17 cellular contexts compared by ENCODE assay signal in genomic region chr18:22283397-22283796, GRCh38.
DNase-seq lines count a peak whose midpoint lies in the region; FAIRE-seq and TF ChIP-seq lines count a peak whose summit lies in the region.
"Had no signal": no experiment of that assay in that cellular context is flagged by ENCODE, and none has a peak within 500 bp of the region (broad histone marks: within the 10 kb centered on the region; RNA-seq: fewer than 3 reads in every experiment).

No MANE protein-coding gene starts in this region.

- peaks cover 15% of the 10 kb centered on the region for H3K4me1 ChIP-seq in astrocyte (ENCODE audit: insufficient read depth, low read length)

- DNase-seq in A172 (ENCODE audit: low spot score) = peak; percentile 41
- DNase-seq in HCEC 1CT = peak; percentile 7
- DNase-seq in astrocyte (ENCODE audit: low read depth) = peak; percentile 61
- DNase-seq in iris pigment epithelial cell (ENCODE audit: low read depth) = peak; percentile 49
- DNase-seq in effector CD4-positive, alpha-beta T cell = no peak
- no peak for DNase-seq in C1 segment of cervical spinal cord (lab: John Stamatoyannopoulos, UW)
- DNase-seq in HuH-7.5 (ENCODE audit: low spot score) = no peak
- no peak for DNase-seq in hypothalamus (lab: John Stamatoyannopoulos, UW)
- DNase-seq: activated CD4-positive, alpha-beta T cell treated with anti-CD3 and anti-CD28 coated beads, Interleukin-2, amount 50 U/mL, for 48 hours; activated naive CD4-positive, alpha-beta T cell; DND-41; NCI-H1417 treated with DMSO at 0.1 percent for 48 hours; NCI-H524; ovary; SHP77 had no signal

- H3K79me2 ChIP-seq in astrocyte (ENCODE audit: insufficient read depth, low read length) = no peaks in the 10 kb centered on the region

- peaks cover 2% of the 10 kb centered on the region for H3K36me3 Mint-ChIP-seq in astrocyte (ENCODE audit: low read depth, unreplicated experiment)

- peak overlapping the region; percentile 66 for H3K4me2 ChIP-seq in astrocyte (ENCODE audit: low read length)

- H3K4me1 Mint-ChIP-seq in astrocyte (ENCODE audit: low read depth, unreplicated experiment) = peaks cover 22% of the 10 kb centered on the region

- TF ChIP-seq CTCF in astrocyte (IDR thresholded peaks at IDR 0.05; ENCODE audit: insufficient read depth, low read depth, low read length) = no peak

- no peak for FAIRE-seq in astrocyte (lab: Jason Lieb, UNC)
- FAIRE-seq: GM12892 had no signal

- H3K9me3 ChIP-seq in astrocyte (ENCODE audit: insufficient read depth, low read depth, low read length) = no peaks in the 10 kb centered on the region
- H3K9me3 ChIP-seq: ovary had no signal

- no peaks in the 10 kb centered on the region for H3K27me3 ChIP-seq in astrocyte (ENCODE audit: insufficient read depth, low read length)
- H3K27me3 ChIP-seq: ovary had no signal

- H3K4me3 ChIP-seq in astrocyte (ENCODE audit: insufficient read depth, low read depth, low read length) = no peak overlapping the region
- H3K4me3 ChIP-seq: ovary had no signal

- peaks cover 4% of the 10 kb centered on the region for H3K9me3 Mint-ChIP-seq in astrocyte (ENCODE audit: unreplicated experiment)
- H3K9me3 Mint-ChIP-seq: type B pancreatic cell had no signal

- peak overlapping the region; percentile 79 for H3K27ac ChIP-seq in astrocyte (ENCODE audit: low read depth, low read length)
- H3K27ac ChIP-seq: ovary had no signal

- peak overlapping the region; percentile 58 for H2AFZ ChIP-seq in astrocyte (ENCODE audit: low read depth, low read length)

- peak overlapping the region; percentile 58 for H3K9ac ChIP-seq in astrocyte (ENCODE audit: low read length)

- no peak overlapping the region for H3K4me3 Mint-ChIP-seq in astrocyte (ENCODE audit: unreplicated experiment)
- H3K4me3 Mint-ChIP-seq: type B pancreatic cell had no signal

- H4K20me1 ChIP-seq in astrocyte (ENCODE audit: insufficient read depth, low read length) = no peaks in the 10 kb centered on the region

- H3K36me3 ChIP-seq in astrocyte (ENCODE audit: insufficient read depth, low read length) = no peaks in the 10 kb centered on the region
- H3K36me3 ChIP-seq: ovary had no signal

- peak overlapping the region; percentile 98 for H3K27ac Mint-ChIP-seq in astrocyte (ENCODE audit: unreplicated experiment)

- H3K27me3 Mint-ChIP-seq in astrocyte (ENCODE audit: low read depth, unreplicated experiment) = peaks cover 5% of the 10 kb centered on the region

Comparison
In these comparisons a context has a peak if more than half of its experiments do, and no peak if none do; other contexts are left out.
1. DNase-seq: peak in A172 (single experiment), HCEC 1CT (single experiment), astrocyte (single experiment) and iris pigment epithelial cell (single experiment); none in effector CD4-positive, alpha-beta T cell (single experiment), C1 segment of cervical spinal cord (0 of 14), HuH-7.5 (single experiment) and hypothalamus (0 of 51).